In genomic region chr9:89436963-89437625, GRCh38 we compare ENCODE assay signal across 8 cellular contexts.
A peak's percentile ranks its signal among the peaks of the same experiment; 100 is the strongest.
DNase-seq lines count a peak whose midpoint lies in the region; ATAC-seq and TF ChIP-seq lines count a peak whose summit lies in the region.

No MANE protein-coding gene starts in this region.

- TF ChIP-seq POLR2A in GM18505 (IDR thresholded peaks at IDR 0.05; ENCODE audit: borderline replicate concordance, extremely low read depth, insufficient read depth, insufficient read length): no peak

- H3K9me3 ChIP-seq in mucosa of descending colon: no peaks in the 10 kb centered on the region

- DNase-seq in NCI-H146 treated with DMSO at 0.1 percent for 48 hours (lab: John Stamatoyannopoulos, UW; ENCODE audit: unreplicated experiment) (peak; percentile 62), mucosa of descending colon (peak; percentile 72 to 88 (median 77)), ecto neural progenitor cell (ENCODE audit: low spot score) (no peak), GM10266 (ENCODE audit: extremely low spot score) (no peak)
- DNase-seq in activated T-helper 1 cell treated with anti-CD3 and anti-CD28 coated beads, Interleukin-2, amount 50 U/mL, for 16 hours (ENCODE audit: low read depth in 1 of 2, low spot score in 1 of 2): peak; percentile 49 to 50

- H3K36me3 ChIP-seq in mucosa of descending colon (ENCODE audit: low read depth): no peaks in the 10 kb centered on the region

- ATAC-seq in GM21717 (IDR thresholded peaks at IDR 0.05; ENCODE audit: unreplicated experiment) (peak; percentile 44), mucosa of descending colon (peak; percentile 79), HG03571 (IDR thresholded peaks at IDR 0.05; ENCODE audit: unreplicated experiment) (no peak), GM18505 (IDR thresholded peaks at IDR 0.05; ENCODE audit: unreplicated experiment) (no peak)

- intact Hi-C loops in mucosa of descending colon (cut with DNase I, micrococcal nuclease): no loop called here

- peaks cover 59% of the 10 kb centered on the region for H3K4me1 ChIP-seq in mucosa of descending colon (ENCODE audit: low read depth)

- no peak overlapping the region for H3K4me3 ChIP-seq in mucosa of descending colon

- TF ChIP-seq CTCF in mucosa of descending colon (IDR thresholded peaks at IDR 0.05): no peak
- TF ChIP-seq CTCF in GM10266 (IDR thresholded peaks at IDR 0.05; ENCODE audit: control insufficient read depth, insufficient read depth, low read depth, missing control alignments): no peak

Comparison
In these comparisons a context has a peak if more than half of its experiments do, and no peak if none do; other contexts are left out.
1. ATAC-seq: peak in GM21717 (single experiment) and mucosa of descending colon (single experiment); none in HG03571 (single experiment) and GM18505 (single experiment).
2. DNase-seq: peak in NCI-H146 treated with DMSO at 0.1 percent for 48 hours (single experiment), activated T-helper 1 cell treated with anti-CD3 and anti-CD28 coated beads, Interleukin-2, amount 50 U/mL, for 16 hours (2 of 2) and mucosa of descending colon (3 of 3); none in ecto neural progenitor cell (single experiment) and GM10266 (single experiment).